In the genomic region with DNA sequence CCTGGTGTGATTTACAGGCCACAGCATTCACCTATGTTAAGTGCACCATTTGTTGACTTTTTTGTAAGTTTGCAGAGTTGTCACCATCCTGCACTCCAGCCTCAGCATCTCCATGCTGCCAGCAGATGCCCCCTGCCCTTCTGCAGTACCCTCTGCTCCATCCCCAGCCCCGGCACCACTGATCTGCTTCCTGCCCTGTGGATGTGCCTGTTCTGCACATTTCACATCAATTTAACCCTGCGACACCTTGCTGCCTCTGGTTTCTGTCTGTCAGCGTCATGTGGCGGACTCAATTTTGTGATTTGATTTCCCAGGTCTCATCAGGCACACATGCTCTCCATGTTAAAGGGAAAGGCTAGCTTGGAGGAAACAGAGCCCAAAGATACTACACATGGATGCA, we compare ENCODE assay signal across 4 cellular contexts. TPM values are rescaled to one million over a fixed set of nuclear protein-coding genes. Genes with fewer than 3 reads are reported as not detected.
"Had no signal": no experiment of that assay in that cellular context is flagged by ENCODE, and none has a peak within 500 bp of the region (broad histone marks: within the 10 kb centered on the region; RNA-seq: fewer than 3 reads in every experiment).

No MANE protein-coding gene starts in this region.

RNA-seq across cellular contexts. Expression of a gene that starts 36.5 kb away (rescaled TPM):
- total RNA-seq: GM23248, H4, HT1080, IMR-90 had no signal
- polyA plus RNA-seq: IMR-90 had no signal
